1 cellular context compared by ENCODE assay signal in genomic region chr2:173087214-173087581, GRCh38.
TF ChIP-seq lines count a peak whose summit lies in the region.

No MANE protein-coding gene starts in this region.

TF ChIP-seq in HepG2, 621 proteins besides CTCF, POLR2A, EP300 and RAD21 (continued from another document):
- TF ChIP-seq ZNF318 (CRISPR knock-in tag; IDR thresholded peaks at IDR 0.05): no peak
